In the genomic region with DNA sequence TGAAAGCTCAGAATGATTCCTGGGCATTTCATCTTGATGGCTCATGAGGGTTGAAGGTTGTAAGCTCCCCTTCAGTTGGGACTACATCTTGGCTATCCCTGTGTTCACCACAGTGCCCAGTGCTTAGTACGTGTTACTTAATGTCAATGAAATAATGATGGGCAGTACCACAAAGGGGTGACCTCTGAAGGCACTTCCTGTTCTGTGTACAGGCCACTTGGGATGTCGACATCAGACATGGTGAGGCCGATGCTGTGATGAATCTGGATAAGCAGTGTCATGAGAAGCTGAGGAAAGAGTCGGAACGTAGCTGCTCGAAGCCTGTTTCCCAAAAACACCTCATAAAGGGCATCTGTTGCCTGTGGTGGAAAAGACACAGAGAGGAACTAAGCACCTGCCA, we compare ENCODE assay signal across 16 cellular contexts. TPM values are rescaled to one million over a fixed set of nuclear protein-coding genes. Genes with fewer than 3 reads are reported as not detected.
DNase-seq lines count a peak whose midpoint lies in the region; ATAC-seq and TF ChIP-seq lines count a peak whose summit lies in the region.
"Had no signal": no experiment of that assay in that cellular context is flagged by ENCODE, and none has a peak within 500 bp of the region (broad histone marks: within the 10 kb centered on the region; RNA-seq: fewer than 3 reads in every experiment).

No MANE protein-coding gene starts in this region.

- H3K36me3 ChIP-seq in lower lobe of right lung: no peaks in the 10 kb centered on the region
- H3K36me3 ChIP-seq: MG63 had no signal

- H3K4me3 ChIP-seq in lower lobe of right lung: no peak overlapping the region
- H3K4me3 ChIP-seq: MG63 had no signal

- H3K27me3 Mint-ChIP-seq in activated CD4-positive, alpha-beta T cell treated with anti-CD3 and anti-CD28 coated beads, Interleukin-2, amount 10 ng/mL, durations not matched to agents 7 days and 5 days: no peaks in the 10 kb centered on the region
- peaks cover 3% of the 10 kb centered on the region for H3K27me3 Mint-ChIP-seq in activated CD4-positive, alpha-beta T cell treated with anti-CD3 and anti-CD28 coated beads, Interleukin-2, amount 10 ng/mL, durations not matched to agents 24 days and 14 days

- no peaks in the 10 kb centered on the region for H3K27me3 ChIP-seq in lower lobe of right lung (ENCODE audit: low read depth)
- H3K27me3 ChIP-seq: MG63 had no signal

- ATAC-seq in lower lobe of right lung (peak; percentile 70 to 91), HG03469 (IDR thresholded peaks at IDR 0.05; ENCODE audit: unreplicated experiment) (no peak), GM21825 (IDR thresholded peaks at IDR 0.05; ENCODE audit: unreplicated experiment) (no peak), GM21737 (IDR thresholded peaks at IDR 0.05; ENCODE audit: unreplicated experiment) (no peak), HG02798 (IDR thresholded peaks at IDR 0.05; ENCODE audit: poor library complexity, unreplicated experiment) (no peak)

- no peaks in the 10 kb centered on the region for H3K4me1 Mint-ChIP-seq in activated CD4-positive, alpha-beta T cell treated with anti-CD3 and anti-CD28 coated beads, Interleukin-2, amount 10 ng/mL, durations not matched to agents 7 days and 5 days
- no peaks in the 10 kb centered on the region for H3K4me1 Mint-ChIP-seq in activated CD4-positive, alpha-beta T cell treated with anti-CD3 and anti-CD28 coated beads, Interleukin-2, amount 10 ng/mL, durations not matched to agents 24 days and 14 days

- no peaks in the 10 kb centered on the region for H3K9me3 Mint-ChIP-seq in activated CD4-positive, alpha-beta T cell treated with anti-CD3 and anti-CD28 coated beads, Interleukin-2, amount 10 ng/mL, durations not matched to agents 7 days and 5 days
- no peaks in the 10 kb centered on the region for H3K9me3 Mint-ChIP-seq in activated CD4-positive, alpha-beta T cell treated with anti-CD3 and anti-CD28 coated beads, Interleukin-2, amount 10 ng/mL, durations not matched to agents 24 days and 14 days

- CTCF ChIA-PET in activated CD4-positive, alpha-beta T cell treated with anti-CD3 and anti-CD28 coated beads, Interleukin-2, amount 10 ng/mL, durations not matched to agents 7 days and 5 days (lab: Charles Lee): interaction anchor here (1.1 to 1.2 kb wide), 2 partner anchors 9 to 12 kb away, joined by 3 read pairs; no protein-coding TSS in a partner anchor

- no peaks in the 10 kb centered on the region for H3K36me3 Mint-ChIP-seq in activated CD4-positive, alpha-beta T cell treated with anti-CD3 and anti-CD28 coated beads, Interleukin-2, amount 10 ng/mL, durations not matched to agents 7 days and 5 days (ENCODE audit: low read depth)
- H3K36me3 Mint-ChIP-seq in activated CD4-positive, alpha-beta T cell treated with anti-CD3 and anti-CD28 coated beads, Interleukin-2, amount 10 ng/mL, durations not matched to agents 24 days and 14 days (ENCODE audit: low read depth): no peaks in the 10 kb centered on the region

- intact Hi-C loops in activated CD4-positive, alpha-beta T cell treated with anti-CD3 and anti-CD28 coated beads, Interleukin-2, amount 10 ng/mL, durations not matched to agents 24 days and 14 days (cut with micrococcal nuclease): no loop called here
- intact Hi-C loops in lower lobe of right lung (cut with DNase I): no loop called here

- H3K27ac Mint-ChIP-seq in activated CD4-positive, alpha-beta T cell treated with anti-CD3 and anti-CD28 coated beads, Interleukin-2, amount 10 ng/mL, durations not matched to agents 7 days and 5 days: peak overlapping the region; percentile 31
- no peak overlapping the region for H3K27ac Mint-ChIP-seq in activated CD4-positive, alpha-beta T cell treated with anti-CD3 and anti-CD28 coated beads, Interleukin-2, amount 10 ng/mL, durations not matched to agents 24 days and 14 days

- no peaks in the 10 kb centered on the region for H3K4me1 ChIP-seq in lower lobe of right lung

- POLR2A ChIA-PET in activated CD4-positive, alpha-beta T cell treated with anti-CD3 and anti-CD28 coated beads, Interleukin-2, amount 10 ng/mL, durations not matched to agents 7 days and 5 days (lab: Charles Lee): no interaction called here

- no peak overlapping the region for H3K4me3 Mint-ChIP-seq in activated CD4-positive, alpha-beta T cell treated with anti-CD3 and anti-CD28 coated beads, Interleukin-2, amount 10 ng/mL, durations not matched to agents 7 days and 5 days
- H3K4me3 Mint-ChIP-seq in activated CD4-positive, alpha-beta T cell treated with anti-CD3 and anti-CD28 coated beads, Interleukin-2, amount 10 ng/mL, durations not matched to agents 24 days and 14 days: no peak overlapping the region

- H3K27ac ChIP-seq in lower lobe of right lung: no peak overlapping the region
- H3K27ac ChIP-seq: C4-2B, KMS-11 had no signal

- no peak for DNase-seq in activated CD4-positive, alpha-beta T cell treated with anti-CD3 and anti-CD28 coated beads, Interleukin-2, amount 10 ng/mL, durations not matched to agents 7 days and 5 days
- no peak for DNase-seq in activated CD4-positive, alpha-beta T cell treated with anti-CD3 and anti-CD28 coated beads, Interleukin-2, amount 10 ng/mL, durations not matched to agents 24 days and 14 days
- peak; percentile 52 for DNase-seq in SKM-1 (lab: John Stamatoyannopoulos, UW; ENCODE audit: unreplicated experiment)
- peak; percentile 68 for DNase-seq in lower lobe of right lung
- DNase-seq: HCEC 1CT, MG63, NCI-H1436 treated with DMSO at 0.1 percent for 48 hours, NCI-H345, NCI-H69, SHP77 had no signal

- H3K9me3 ChIP-seq in lower lobe of right lung: no peaks in the 10 kb centered on the region
- H3K9me3 ChIP-seq: MG63 had no signal

- TF ChIP-seq CTCF in lower lobe of right lung (IDR thresholded peaks at IDR 0.05): no peak

RNA-seq across cellular contexts. Expression of a gene that starts 27.6 kb away (rescaled TPM):
- 10 to 100 TPM; 48.9 to 53.9 TPM for total RNA-seq in activated CD4-positive, alpha-beta T cell treated with anti-CD3 and anti-CD28 coated beads, Interleukin-2, amount 10 ng/mL, durations not matched to agents 7 days and 5 days
- total RNA-seq in activated CD4-positive, alpha-beta T cell treated with anti-CD3 and anti-CD28 coated beads, Interleukin-2, amount 10 ng/mL, durations not matched to agents 24 days and 14 days: 50.9 and 52.7 TPM in 2 replicates
- 7.6 TPM for total RNA-seq in lower lobe of right lung

RNA-seq across cellular contexts. Expression of a gene that starts 55.7 kb away (rescaled TPM):
- 100 to 1,000 TPM; 154 to 176 TPM for total RNA-seq in activated CD4-positive, alpha-beta T cell treated with anti-CD3 and anti-CD28 coated beads, Interleukin-2, amount 10 ng/mL, durations not matched to agents 7 days and 5 days
- 208 and 213 TPM in 2 replicates for total RNA-seq in activated CD4-positive, alpha-beta T cell treated with anti-CD3 and anti-CD28 coated beads, Interleukin-2, amount 10 ng/mL, durations not matched to agents 24 days and 14 days
- total RNA-seq in lower lobe of right lung: 160 TPM

RNA-seq across cellular contexts. Expression of a gene that starts 55.9 kb away (rescaled TPM):
- total RNA-seq in activated CD4-positive, alpha-beta T cell treated with anti-CD3 and anti-CD28 coated beads, Interleukin-2, amount 10 ng/mL, durations not matched to agents 7 days and 5 days: 1 to 10 TPM; 2.5 to 3.0 TPM
- 0.63 and 1.3 TPM in 2 replicates for total RNA-seq in activated CD4-positive, alpha-beta T cell treated with anti-CD3 and anti-CD28 coated beads, Interleukin-2, amount 10 ng/mL, durations not matched to agents 24 days and 14 days
- total RNA-seq in lower lobe of right lung: 3.9 TPM

Comparison
In these comparisons a context has a peak if more than half of its experiments do, and no peak if none do; other contexts are left out.
1. DNase-seq: peak in SKM-1 (single experiment) and lower lobe of right lung (single experiment); none in activated CD4-positive, alpha-beta T cell treated with anti-CD3 and anti-CD28 coated beads, Interleukin-2, amount 10 ng/mL, durations not matched to agents 7 days and 5 days (single experiment) and activated CD4-positive, alpha-beta T cell treated with anti-CD3 and anti-CD28 coated beads, Interleukin-2, amount 10 ng/mL, durations not matched to agents 24 days and 14 days (single experiment).
2. ATAC-seq: peak in lower lobe of right lung (2 of 2); none in HG03469 (single experiment), GM21825 (single experiment), GM21737 (single experiment) and HG02798 (single experiment).